Comparison of ENCODE assay signal across 9 cellular contexts in genomic region chr1:54220004-54220811, GRCh38. TPM values are rescaled to one million over a fixed set of nuclear protein-coding genes. Genes with fewer than 3 reads are reported as not detected.
DNase-seq lines count a peak whose midpoint lies in the region; ATAC-seq and TF ChIP-seq lines count a peak whose summit lies in the region.
"Had no signal": no experiment of that assay in that cellular context is flagged by ENCODE, and none has a peak within 500 bp of the region (broad histone marks: within the 10 kb centered on the region; RNA-seq: fewer than 3 reads in every experiment).

No MANE protein-coding gene starts in this region.

- no peak for ATAC-seq in naive thymus-derived CD8-positive, alpha-beta T cell
- ATAC-seq in GM19397 (IDR thresholded peaks at IDR 0.05; ENCODE audit: unreplicated experiment), result no peak
- no peak for ATAC-seq in HG02642 (IDR thresholded peaks at IDR 0.05; ENCODE audit: poor library complexity, unreplicated experiment)
- no peak for ATAC-seq in GM21390 (IDR thresholded peaks at IDR 0.05; ENCODE audit: unreplicated experiment)
- no peak for ATAC-seq in foreskin keratinocyte

- peaks cover 7 to 58% (median 10%) of the 10 kb centered on the region in 3 donors for H3K36me3 Mint-ChIP-seq in naive thymus-derived CD8-positive, alpha-beta T cell

- 55 to 63% methylated on average over 18 of the region's 18 CpGs for WGBS in esophagus, 2 donors

- no peaks in the 10 kb centered on the region for H3K27me3 Mint-ChIP-seq in naive thymus-derived CD8-positive, alpha-beta T cell

- peak overlapping the region in 9 of 10 donors; percentile 4 to 67 (median 43) for H3K27ac Mint-ChIP-seq in naive thymus-derived CD8-positive, alpha-beta T cell

- H3K9me3 ChIP-seq in AG04450 (ENCODE audit: control insufficient read depth, insufficient read depth, low read length) (no peaks in the 10 kb centered on the region), esophagus (ENCODE audit: control insufficient read depth in 2 of 2, insufficient read depth in 1 of 2, low read depth in 1 of 2, low read length in 1 of 2) (no peaks in the 10 kb centered on the region)

- H3K4me3 ChIP-seq in AG04450 (ENCODE audit: low read depth, low read length) (no peak overlapping the region), esophagus (ENCODE audit: low read depth in 1 of 2, low read length in 2 of 2) (no peak overlapping the region)

- H3K4me1 ChIP-seq in esophagus (ENCODE audit: control insufficient read depth in 2 of 2, insufficient read depth in 2 of 2, low read length in 1 of 2) (peaks cover 5 to 8% of the 10 kb centered on the region in 2 donors), foreskin keratinocyte (no peaks in the 10 kb centered on the region)

- peaks cover 7 to 40% (median 16%) of the 10 kb centered on the region in 4 donors for H3K4me1 Mint-ChIP-seq in naive thymus-derived CD8-positive, alpha-beta T cell

- DNase-seq in AG04450 (ENCODE audit: low read depth, low spot score) (no peak), NCI-H2171 treated with DMSO at 0.1 percent for 48 hours (lab: John Stamatoyannopoulos, UW) (peak; percentile 72), foreskin keratinocyte (no peak)
- no peak for DNase-seq in naive thymus-derived CD8-positive, alpha-beta T cell

- CTCF ChIA-PET in AG04450 (lab: Charles Lee), result interaction anchor here (0.6 to 2.8 kb wide), 2 partner anchors 120 to 269 kb away, joined by 3 to 17 read pairs; no protein-coding TSS in a partner anchor

- no peak overlapping the region for H3K4me3 Mint-ChIP-seq in naive thymus-derived CD8-positive, alpha-beta T cell
- H3K4me3 Mint-ChIP-seq: neural crest cell had no signal

- no peaks in the 10 kb centered on the region for H3K27me3 ChIP-seq in AG04450 (ENCODE audit: control insufficient read depth, insufficient read depth, low read length)
- no peaks in the 10 kb centered on the region for H3K27me3 ChIP-seq in esophagus (ENCODE audit: control insufficient read depth in 1 of 2, insufficient read depth in 2 of 2, low read length in 2 of 2)
- H3K27me3 ChIP-seq in foreskin keratinocyte, result no peaks in the 10 kb centered on the region

- no peaks in the 10 kb centered on the region for H3K9me3 Mint-ChIP-seq in naive thymus-derived CD8-positive, alpha-beta T cell
- H3K9me3 Mint-ChIP-seq: neural crest cell had no signal

- TF ChIP-seq CTCF in AG04450 (IDR thresholded peaks at IDR 0.05; ENCODE audit: low read depth, low read length) (no peak), foreskin keratinocyte (conservative IDR thresholded peaks at IDR 0.05) (no peak)

- POLR2A ChIA-PET in AG04450 (lab: Yijun Ruan, JAX), result interaction anchor here (1.6 kb wide), 1 partner anchor 9 kb away, joined by 5 read pairs; no protein-coding TSS in a partner anchor
- POLR2A ChIA-PET in naive thymus-derived CD8-positive, alpha-beta T cell (lab: Charles Lee), result no interaction called here

- H3K36me3 ChIP-seq in esophagus (ENCODE audit: control insufficient read depth in 2 of 2, insufficient read depth in 2 of 2, low read length in 1 of 2), result peaks cover 7 to 32% of the 10 kb centered on the region in 2 donors

- peak overlapping the region; percentile 75 for H3K27ac ChIP-seq in AG04450 (ENCODE audit: low read depth, low read length)
- peak overlapping the region; percentile 38 to 39 for H3K27ac ChIP-seq in esophagus (ENCODE audit: low read depth in 2 of 2, low read length in 1 of 2)
- H3K27ac ChIP-seq in foreskin keratinocyte, result no peak overlapping the region

RNA-seq across cellular contexts. Expression of gene MRPL37, which starts 20.2 kb away (rescaled TPM):
- 16.6 and 27.9 TPM in 2 replicates for polyA plus RNA-seq in AG04450 (2011; rRNA removed)
- polyA minus RNA-seq in AG04450 (2011; rRNA and poly(A)+ RNA removed), result 12.1 and 13.5 TPM in 2 replicates
- 10 to 100 TPM; 17.8 to 69.7 TPM for polyA plus RNA-seq in esophagus
- 10 to 100 TPM; 34.1 to 34.8 TPM for total RNA-seq in naive thymus-derived CD8-positive, alpha-beta T cell
- 10 to 100 TPM; 51.9 to 57.5 (median 53.9) TPM for polyA plus RNA-seq in naive thymus-derived CD8-positive, alpha-beta T cell
- 102 and 116 TPM in 2 replicates for total RNA-seq in foreskin keratinocyte
- polyA plus RNA-seq in foreskin keratinocyte, result 126 and 138 TPM in 2 replicates

RNA-seq across cellular contexts. Expression of gene CYB5RL, which starts 20.4 kb away (rescaled TPM):
- polyA plus RNA-seq in AG04450 (2011; rRNA removed) (4.0 and 4.1 TPM in 2 replicates), esophagus (1 to 10 TPM; 1.7 to 1.8 TPM), foreskin keratinocyte (2.1 and 2.6 TPM in 2 replicates)
- 3.8 and 5.9 TPM in 2 replicates for polyA minus RNA-seq in AG04450 (2011; rRNA and poly(A)+ RNA removed)
- 10 to 100 TPM in 1 of 2 experiments, 1 to 10 TPM in 1; 8.3 to 10.5 TPM for total RNA-seq in naive thymus-derived CD8-positive, alpha-beta T cell
- 1 to 10 TPM; 2.4 to 4.0 (median 2.5) TPM for polyA plus RNA-seq in naive thymus-derived CD8-positive, alpha-beta T cell
- total RNA-seq in foreskin keratinocyte, result 2.5 and 2.8 TPM in 2 replicates
